Comparison of ENCODE assay signal across 8 cellular contexts in the genomic region with DNA sequence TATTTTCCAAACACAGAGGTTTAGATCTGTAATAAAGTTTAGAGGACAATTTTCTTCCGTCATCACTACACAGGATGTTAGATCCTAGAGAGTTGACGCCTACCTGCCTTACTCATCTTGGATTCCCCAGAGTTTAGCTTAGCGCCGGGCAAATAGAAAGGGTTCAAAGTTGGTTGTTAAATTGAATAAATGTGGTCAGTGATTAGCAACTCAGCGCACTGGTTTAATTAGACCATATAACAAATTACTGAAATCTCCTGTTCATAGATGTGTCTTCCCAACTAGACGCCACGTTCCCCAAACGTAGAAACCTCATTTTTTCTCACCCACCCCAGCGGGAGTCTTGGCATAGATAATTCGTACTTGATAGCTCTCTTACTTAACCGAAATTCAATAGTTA. TPM values are rescaled to one million over a fixed set of nuclear protein-coding genes. Genes with fewer than 3 reads are reported as not detected.
DNase-seq lines count a peak whose midpoint lies in the region; ATAC-seq, FAIRE-seq and TF ChIP-seq lines count a peak whose summit lies in the region.

No MANE protein-coding gene starts in this region.

- no peak for TF ChIP-seq CTCF in heart left ventricle (IDR thresholded peaks at IDR 0.05)
- no peak for TF ChIP-seq CTCF in brain microvascular endothelial cell (IDR thresholded peaks at IDR 0.05; ENCODE audit: low read depth, low read length, missing control alignments)

- intact Hi-C loops in heart left ventricle (cut with DNase I) = loop anchor here in 2 of 10 donors (10.0 kb wide), 2 partner anchors 66 to 1284 kb away; no protein-coding TSS in a partner anchor
- intact Hi-C loops in left ventricle myocardium superior (cut with micrococcal nuclease) = no loop called here
- intact Hi-C loops in left colon (cut with DNase I, micrococcal nuclease) = no loop called here

- no peak for FAIRE-seq in RCC 7860 (lab: Jason Lieb, UNC)

- no peak for DNase-seq in heart left ventricle
- DNase-seq in left ventricle myocardium superior = no peak
- DNase-seq in RCC 7860 (ENCODE audit: low spot score) = peak; percentile 20
- DNase-seq in brain microvascular endothelial cell = peak; percentile 16
- no peak for DNase-seq in left colon
- DNase-seq in stimulated activated CD4-positive, alpha-beta T cell treated with anti-CD3 and anti-CD28 coated beads, Interleukin-4, amount 100 ng/mL, for 1 hour = peak; percentile 4
- DNase-seq in GOT3 (lab: John Stamatoyannopoulos, UW) = no peak

- 1 to 2% (median 1%) methylated on average over 11 of the region's 11 CpGs for WGBS in heart left ventricle, 4 donors

- ATAC-seq in heart left ventricle (peak in 2 of 4 donors; percentile 31 to 35), left ventricle myocardium superior (no peak), HG02943 (IDR thresholded peaks at IDR 0.05; ENCODE audit: low read depth, unreplicated experiment) (peak; percentile 14), left colon (peak; percentile 39)

- no peaks in the 10 kb centered on the region for H3K27me3 ChIP-seq in heart left ventricle
- H3K27me3 ChIP-seq in brain microvascular endothelial cell (replicated peaks) = no peaks in the 10 kb centered on the region

- in situ Hi-C loops in brain microvascular endothelial cell (cut with HindIII; ENCODE audit: low pct_ligation_motif_present, low sequenced_read_pairs) = no loop called here

- H3K4me1 ChIP-seq in heart left ventricle = peaks cover 0 to 27% (median 17%) of the 10 kb centered on the region in 12 donors

- H3K36me3 ChIP-seq in heart left ventricle (peaks cover 0 to 28% (median 6%) of the 10 kb centered on the region in 9 donors), brain microvascular endothelial cell (replicated peaks) (peaks cover 3% of the 10 kb centered on the region)

- TF ChIP-seq POLR2A in heart left ventricle (IDR thresholded peaks at IDR 0.05) = no peak

- H3K4me3 ChIP-seq in heart left ventricle (peak overlapping the region; percentile 62 to 88 (median 81)), brain microvascular endothelial cell (ENCODE audit: low read depth, low read length) (peak overlapping the region; percentile 89)

- H3K27ac ChIP-seq in heart left ventricle = peak overlapping the region; percentile 82 to 93 (median 88)
- H3K27ac ChIP-seq in brain microvascular endothelial cell = peak overlapping the region; percentile 97

- no peaks in the 10 kb centered on the region for H3K9me3 ChIP-seq in heart left ventricle

RNA-seq across cellular contexts. Expression of gene UFM1, which starts 0.8 kb away (rescaled TPM):
- total RNA-seq in heart left ventricle = 10 to 100 TPM; 14.6 to 40.8 (median 27.9) TPM
- 10 to 100 TPM; 17.3 to 35.4 TPM for polyA plus RNA-seq in heart left ventricle
- total RNA-seq in left ventricle myocardium superior = 28.1 TPM
- 10 to 100 TPM; 48.9 to 52.2 TPM for total RNA-seq in left colon

Comparison
In these comparisons a context has a peak if more than half of its experiments do, and no peak if none do; other contexts are left out.
1. DNase-seq: peak in RCC 7860 (single experiment), brain microvascular endothelial cell (single experiment) and stimulated activated CD4-positive, alpha-beta T cell treated with anti-CD3 and anti-CD28 coated beads, Interleukin-4, amount 100 ng/mL, for 1 hour (single experiment); none in heart left ventricle (0 of 5), left ventricle myocardium superior (single experiment), left colon (0 of 2) and GOT3 (single experiment).